35 cellular contexts compared by ENCODE assay signal in the genomic region with DNA sequence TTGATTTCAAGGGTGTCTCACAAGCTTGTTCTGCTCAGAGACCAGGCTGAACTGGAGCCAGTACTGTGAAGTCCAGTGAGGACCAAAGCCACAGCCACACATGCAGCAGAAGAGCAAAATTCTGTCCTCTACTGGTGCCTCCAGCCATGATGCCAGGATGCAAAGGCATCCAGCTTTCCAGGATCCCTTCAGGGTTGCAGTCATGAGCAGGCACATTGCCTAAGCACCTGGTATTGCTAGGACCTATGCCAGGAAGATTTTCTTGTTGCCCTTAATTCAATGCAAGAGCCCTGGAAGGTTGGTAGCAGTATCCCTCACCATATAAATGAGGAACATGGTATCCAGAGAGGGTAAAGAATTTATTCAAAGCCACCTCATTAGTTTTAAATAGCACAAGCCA.
"Had no signal": no experiment of that assay in that cellular context is flagged by ENCODE, and none has a peak within 500 bp of the region (broad histone marks: within the 10 kb centered on the region; RNA-seq: fewer than 3 reads in every experiment).

No MANE protein-coding gene starts in this region.

- H3K9me3 Mint-ChIP-seq: activated B cell treated with CpG ODN at 0.5 μM for 24 hours; activated CD4-positive, alpha-beta memory T cell treated with anti-CD3 and anti-CD28 coated beads for 36 hours; activated CD4-positive, alpha-beta T cell treated with anti-CD3 and anti-CD28 coated beads, Interleukin-2, amount 10 ng/mL, durations not matched to agents 24 days and 14 days; activated CD8-positive, alpha-beta T cell treated with anti-CD3 and anti-CD28 coated beads for 36 hours; activated naive CD4-positive, alpha-beta T cell treated with anti-CD3 and anti-CD28 coated beads for 36 hours; activated naive CD8-positive, alpha-beta T cell treated with anti-CD3 and anti-CD28 coated beads for 36 hours; activated T-cell treated with anti-CD3 and anti-CD28 coated beads, Interleukin-2, amount 50 U/mL, for 4 hours; activated T-cell treated with anti-CD3 and anti-CD28 coated beads, Interleukin-2, amount 50 U/mL, for 72 hours; activated T-helper 1 cell treated with anti-CD3 and anti-CD28 coated beads, Interleukin-12 subunit alpha, Interleukin-12 subunit beta, Interleukin-2, Interleukin-4 antibody, amounts not matched to agents 30 ng/mL and 10 ng/mL and 1 ng/mL, durations not matched to agents 14 hours and 24 hours and 36 hours; activated T-helper 17 cell treated with anti-CD3 and anti-CD28 coated beads, Interleukin-2, amount 50 U/mL, for 72 hours; T-helper 1 cell treated with Interleukin-12 subunit alpha and Interleukin-12 subunit beta and Interleukin-4 antibody, amounts not matched to agents 30 μg/mL and 1 μg/mL, for 36 hours; T-helper 2 cell treated with Interferon-gamma antibody and Interleukin-4, amounts not matched to agents 5 μg/mL and 100 μg/mL, for 36 hours had no signal

- H3K4me3 Mint-ChIP-seq: activated B cell treated with CpG ODN at 0.5 μM for 24 hours; activated CD4-positive, alpha-beta memory T cell treated with anti-CD3 and anti-CD28 coated beads for 36 hours; activated CD4-positive, alpha-beta T cell treated with anti-CD3 and anti-CD28 coated beads, Interleukin-2, amount 10 ng/mL, durations not matched to agents 24 days and 14 days; activated CD8-positive, alpha-beta T cell treated with anti-CD3 and anti-CD28 coated beads for 36 hours; activated naive CD4-positive, alpha-beta T cell treated with anti-CD3 and anti-CD28 coated beads for 36 hours; activated naive CD8-positive, alpha-beta T cell treated with anti-CD3 and anti-CD28 coated beads for 36 hours; activated T-cell treated with anti-CD3 and anti-CD28 coated beads, Interleukin-2, amount 50 U/mL, for 4 hours; activated T-helper 1 cell treated with anti-CD3 and anti-CD28 coated beads, Interleukin-12 subunit alpha, Interleukin-12 subunit beta, Interleukin-2, Interleukin-4 antibody, amounts not matched to agents 30 ng/mL and 10 ng/mL and 1 ng/mL, durations not matched to agents 14 hours and 24 hours and 36 hours; activated T-helper 17 cell treated with anti-CD3 and anti-CD28 coated beads, Interleukin-2, amount 50 U/mL, for 72 hours; central memory CD8-positive, alpha-beta T cell; T-helper 1 cell treated with Interleukin-12 subunit alpha and Interleukin-12 subunit beta and Interleukin-4 antibody, amounts not matched to agents 30 μg/mL and 1 μg/mL, for 36 hours; T-helper 2 cell treated with Interferon-gamma antibody and Interleukin-4, amounts not matched to agents 5 μg/mL and 100 μg/mL, for 36 hours had no signal

- ATAC-seq: activated CD8-positive, alpha-beta T cell treated with anti-CD3 and anti-CD28 coated beads for 36 hours; activated naive CD4-positive, alpha-beta T cell treated with anti-CD3 and anti-CD28 coated beads, Interleukin-2, amount 50 U/mL, for 72 hours; activated T-cell treated with anti-CD3 and anti-CD28 coated beads, Interleukin-2, amount 50 U/mL, for 4 hours; activated T-cell treated with anti-CD3 and anti-CD28 coated beads, Interleukin-2, amount 50 U/mL, for 72 hours; activated T-helper 17 cell treated with anti-CD3 and anti-CD28 coated beads, Interleukin-2, amount 50 U/mL, for 72 hours; body of pancreas had no signal

- H3K4me1 Mint-ChIP-seq: activated T-helper 17 cell treated with anti-CD3 and anti-CD28 coated beads, Interleukin-2, amount 50 U/mL, for 72 hours; central memory CD8-positive, alpha-beta T cell had no signal

- H3K27ac ChIP-seq: body of pancreas, brain microvascular endothelial cell, cardiac muscle cell, VCaP had no signal

- H3K36me3 Mint-ChIP-seq: activated CD4-positive, alpha-beta memory T cell treated with anti-CD3 and anti-CD28 coated beads for 36 hours; activated naive CD8-positive, alpha-beta T cell treated with anti-CD3 and anti-CD28 coated beads for 36 hours had no signal

- H3K27ac Mint-ChIP-seq: activated B cell treated with CpG ODN at 0.5 μM for 24 hours; activated CD4-positive, alpha-beta memory T cell treated with anti-CD3 and anti-CD28 coated beads for 36 hours; activated CD4-positive, alpha-beta T cell treated with anti-CD3 and anti-CD28 coated beads, Interleukin-2, amount 10 ng/mL, durations not matched to agents 24 days and 14 days; activated CD8-positive, alpha-beta T cell treated with anti-CD3 and anti-CD28 coated beads for 36 hours; activated naive CD4-positive, alpha-beta T cell treated with anti-CD3 and anti-CD28 coated beads for 36 hours; activated naive CD4-positive, alpha-beta T cell treated with anti-CD3 and anti-CD28 coated beads, Interleukin-2, amount 50 U/mL, for 72 hours; activated naive CD8-positive, alpha-beta T cell treated with anti-CD3 and anti-CD28 coated beads for 36 hours; activated T-cell treated with anti-CD3 and anti-CD28 coated beads, Interleukin-2, amount 50 U/mL, for 72 hours; activated T-helper 1 cell treated with anti-CD3 and anti-CD28 coated beads, Interleukin-12 subunit alpha, Interleukin-12 subunit beta, Interleukin-2, Interleukin-4 antibody, amounts not matched to agents 30 ng/mL and 10 ng/mL and 1 ng/mL, durations not matched to agents 14 hours and 24 hours and 36 hours; activated T-helper 17 cell treated with anti-CD3 and anti-CD28 coated beads, Interleukin-2, amount 50 U/mL, for 72 hours; T-helper 1 cell treated with Interleukin-12 subunit alpha and Interleukin-12 subunit beta and Interleukin-4 antibody, amounts not matched to agents 30 μg/mL and 1 μg/mL, for 36 hours; T-helper 2 cell treated with Interferon-gamma antibody and Interleukin-4, amounts not matched to agents 5 μg/mL and 100 μg/mL, for 36 hours had no signal

- DNase-seq: activated B cell treated with CpG ODN at 0.5 μM for 24 hours; activated CD4-positive, alpha-beta memory T cell treated with anti-CD3 and anti-CD28 coated beads for 36 hours; activated CD4-positive, alpha-beta T cell treated with anti-CD3 and anti-CD28 coated beads for 4 hours; activated CD4-positive, alpha-beta T cell treated with anti-CD3 and anti-CD28 coated beads, Interleukin-2, amount 10 ng/mL, durations not matched to agents 24 days and 14 days; activated CD4-positive, alpha-beta T cell treated with anti-CD3 and anti-CD28 coated beads, Interleukin-2, amount 50 U/mL, for 1 hour; activated CD4-positive, alpha-beta T cell treated with anti-CD3 and anti-CD28 coated beads, Interleukin-2, amount 50 U/mL, for 4 hours; activated CD4-positive, CD25-positive, alpha-beta regulatory T cell treated with anti-CD3 and anti-CD28 coated beads, Interleukin-2, amount 50 U/mL, for 72 hours; activated CD8-positive, alpha-beta memory T cell treated with anti-CD3 and anti-CD28 coated beads, Interleukin-2, amount 50 U/mL, for 4 hours; activated CD8-positive, alpha-beta T cell treated with anti-CD3 and anti-CD28 coated beads for 36 hours; activated effector memory CD4-positive, alpha-beta T cell treated with anti-CD3 and anti-CD28 coated beads, Interleukin-2, amount 50 U/mL, for 16 hours; activated gamma-delta T cell treated with Interleukin-2 at 50 U/mL for 16 hours; activated naive CD4-positive, alpha-beta T cell; activated naive CD4-positive, alpha-beta T cell treated with anti-CD3 and anti-CD28 coated beads for 36 hours; activated naive CD4-positive, alpha-beta T cell treated with anti-CD3 and anti-CD28 coated beads, Interleukin-2, amount 50 U/mL, for 16 hours; activated naive CD8-positive, alpha-beta T cell treated with anti-CD3 and anti-CD28 coated beads for 36 hours; activated T-cell treated with anti-CD3 and anti-CD28 coated beads for 4 hours; activated T-cell treated with anti-CD3 and anti-CD28 coated beads, Interleukin-2, amount 50 U/mL, for 1 hour; activated T-cell treated with anti-CD3 and anti-CD28 coated beads, Interleukin-2, amount 50 U/mL, for 4 hours; activated T-cell treated with anti-CD3 and anti-CD28 coated beads, Interleukin-2, amount 50 U/mL, for 72 hours; amygdala; anterior cingulate cortex; body of pancreas; brain microvascular endothelial cell; SW 1271; T-helper 1 cell; T-helper 2 cell; T-helper 9 cell had no signal

- H3K4me3 ChIP-seq: body of pancreas, cardiac muscle cell had no signal

- H3K27me3 ChIP-seq: body of pancreas, brain microvascular endothelial cell, cardiac muscle cell had no signal

- H3K9me3 ChIP-seq: body of pancreas had no signal

- H3K36me3 ChIP-seq: brain microvascular endothelial cell, cardiac muscle cell had no signal
